ENCODE assay signal across 8 cellular contexts in the genomic region with DNA sequence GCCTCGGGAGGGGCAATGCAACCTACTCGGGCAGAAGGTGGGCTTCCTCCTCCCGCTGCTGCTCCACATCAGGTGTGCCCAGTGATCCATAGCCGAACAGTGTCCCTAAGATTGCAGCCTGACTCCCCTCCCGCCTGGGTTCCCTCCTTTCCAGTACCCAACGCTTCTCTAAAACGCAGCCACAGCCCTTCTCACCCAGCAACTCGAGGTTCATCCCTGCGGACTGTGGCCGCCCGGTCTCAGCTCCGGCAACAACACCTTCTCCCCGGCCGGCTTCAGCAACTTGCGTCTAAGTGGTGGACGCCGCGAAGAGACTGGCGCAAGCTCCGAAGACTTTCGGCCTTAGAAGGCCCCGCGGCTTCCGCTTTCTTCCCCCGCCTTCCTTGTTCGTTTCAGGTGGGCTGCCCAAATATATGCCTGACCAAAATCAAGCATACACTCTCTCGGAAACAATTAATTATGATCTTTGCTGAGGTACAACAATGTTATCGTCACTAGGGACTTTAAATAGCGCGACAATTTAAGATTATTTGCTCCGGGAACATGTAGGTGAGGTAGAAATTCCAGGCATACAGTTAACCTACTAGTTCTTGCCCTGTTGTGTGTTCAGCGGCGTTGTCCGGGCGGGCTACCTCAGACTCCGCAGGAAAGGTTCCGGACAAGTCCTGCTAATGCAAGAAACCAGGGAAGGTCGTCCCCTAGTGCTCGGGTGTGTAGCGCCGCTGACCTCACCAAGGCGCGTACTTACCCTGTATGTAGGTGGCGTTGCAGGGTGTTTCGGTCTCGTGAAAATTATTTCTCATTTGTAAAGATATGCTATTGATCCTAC. TPM values are rescaled to one million over a fixed set of nuclear protein-coding genes. Genes with fewer than 3 reads are reported as not detected.
DNase-seq lines count a peak whose midpoint lies in the region; ATAC-seq and TF ChIP-seq lines count a peak whose summit lies in the region.

A gene with protein sequence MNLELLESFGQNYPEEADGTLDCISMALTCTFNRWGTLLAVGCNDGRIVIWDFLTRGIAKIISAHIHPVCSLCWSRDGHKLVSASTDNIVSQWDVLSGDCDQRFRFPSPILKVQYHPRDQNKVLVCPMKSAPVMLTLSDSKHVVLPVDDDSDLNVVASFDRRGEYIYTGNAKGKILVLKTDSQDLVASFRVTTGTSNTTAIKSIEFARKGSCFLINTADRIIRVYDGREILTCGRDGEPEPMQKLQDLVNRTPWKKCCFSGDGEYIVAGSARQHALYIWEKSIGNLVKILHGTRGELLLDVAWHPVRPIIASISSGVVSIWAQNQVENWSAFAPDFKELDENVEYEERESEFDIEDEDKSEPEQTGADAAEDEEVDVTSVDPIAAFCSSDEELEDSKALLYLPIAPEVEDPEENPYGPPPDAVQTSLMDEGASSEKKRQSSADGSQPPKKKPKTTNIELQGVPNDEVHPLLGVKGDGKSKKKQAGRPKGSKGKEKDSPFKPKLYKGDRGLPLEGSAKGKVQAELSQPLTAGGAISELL (minus strand): TSS at position 319 of the 829 bp plus-strand sequence. CDS start 105 bp downstream, at position 214.

- DNase-seq in DMS153 treated with DMSO at 0.1 percent for 48 hours (lab: John Stamatoyannopoulos, UW; ENCODE audit: unreplicated experiment) (peak; percentile 97), PC-3 (peak; percentile 99), erythroblast (lab: John Stamatoyannopoulos, UW) (peak; percentile 99)
- DNase-seq in activated T-cell treated with anti-CD3 and anti-CD28 coated beads, Interleukin-2, amount 50 U/mL, for 1 hour: peak; percentile 98
- peak; percentile 94 for DNase-seq in stimulated activated CD8-positive, alpha-beta memory T cell treated with anti-CD3 and anti-CD28 coated beads, Interleukin-7, amount 100 ng/mL, for 24 hours (ENCODE audit: low read depth)

- H3K4me1 ChIP-seq in PC-3 (ENCODE audit: insufficient read depth, low read length) (peaks cover 24% of the 10 kb centered on the region), mucosa of stomach (ENCODE audit: control insufficient read depth, insufficient read depth, low read length) (peaks cover 16% of the 10 kb centered on the region)

- ATAC-seq in GM21529 (IDR thresholded peaks at IDR 0.05; ENCODE audit: unreplicated experiment): peak; percentile 95
- ATAC-seq in PC-3: peak; percentile 98

- H3K9me3 ChIP-seq in PC-3 (ENCODE audit: low read length): no peaks in the 10 kb centered on the region
- H3K9me3 ChIP-seq in mucosa of stomach (ENCODE audit: control insufficient read depth, low read length): no peaks in the 10 kb centered on the region

- peak within 1 kb of the TSS; percentile 72 for H3K27ac ChIP-seq in PC-3 (ENCODE audit: low read length)

- peak; percentile 93 for TF ChIP-seq POLR2A in erythroblast (IDR thresholded peaks at IDR 0.05; ENCODE audit: low read length)

- H3K4me3 ChIP-seq in PC-3 (ENCODE audit: low read length) (peak within 1 kb of the TSS; percentile 73), mucosa of stomach (ENCODE audit: low read length) (peak within 1 kb of the TSS; percentile 96)

- peak; percentile 98 for TF ChIP-seq CTCF in PC-3 (conservative IDR thresholded peaks at IDR 0.05; ENCODE audit: low read depth, low read length)

- peaks cover 44% of the 10 kb centered on the region for H3K79me2 ChIP-seq in PC-3 (ENCODE audit: low read length)

- H2AFZ ChIP-seq in PC-3 (ENCODE audit: low read length): peak within 1 kb of the TSS; percentile 97

- POLR2A ChIA-PET in PC-3 (lab: Charles Lee; ENCODE audit: unreplicated experiment): no interaction called here

- intact Hi-C loops in PC-3 (cut with micrococcal nuclease): loop anchor here (1.0 to 2.0 kb wide), 4 partner anchors 53 to 134 kb away; partner anchors contain the start of genes DSTYK and TMCC2

- TF ChIP-seq EP300 in Ishikawa (IDR thresholded peaks at IDR 0.05; ENCODE audit: borderline replicate concordance): no peak; the same call in 1 of the 2 replicates

- peaks cover 21% of the 10 kb centered on the region for H4K20me1 ChIP-seq in PC-3 (ENCODE audit: low read length)

- peaks cover 2% of the 10 kb centered on the region; the same call in 1 of the 2 replicates for H3K36me3 ChIP-seq in PC-3 (ENCODE audit: low read depth, low read length)
- no peaks in the 10 kb centered on the region for H3K36me3 ChIP-seq in mucosa of stomach (ENCODE audit: control insufficient read depth, insufficient read depth, low read length)

- H3F3A ChIP-seq in PC-3 (ENCODE audit: low read length, unreplicated experiment): no peaks in the 10 kb centered on the region

- peak within 1 kb of the TSS; percentile 86 for H3K9ac ChIP-seq in PC-3 (ENCODE audit: low read length)
- peak within 1 kb of the TSS; percentile 95 for H3K9ac ChIP-seq in mucosa of stomach (ENCODE audit: low read length)

- TF ChIP-seq RAD21 in Ishikawa (IDR thresholded peaks at IDR 0.05; ENCODE audit: low read depth): peak; percentile 31; the same call in 1 of the 2 replicates

- H3K4me2 ChIP-seq in PC-3 (ENCODE audit: low read length): peak within 1 kb of the TSS; percentile 97

- CTCF ChIA-PET in PC-3 (lab: Charles Lee): interaction anchor here (0.6 to 2.2 kb wide), 5 partner anchors 20 to 311 kb away, joined by 3 to 9 read pairs (median 3); no protein-coding TSS in a partner anchor

- H3K9me2 ChIP-seq in PC-3 (replicated peaks; ENCODE audit: low read length): no peaks in the 10 kb centered on the region

- BruUV-seq in PC-3 (replicated peaks; lab: Mats Ljungman, UMichigan): no TSS peak

- H3K27me3 ChIP-seq in PC-3 (ENCODE audit: low read length): no peaks in the 10 kb centered on the region
- H3K27me3 ChIP-seq in mucosa of stomach (ENCODE audit: control insufficient read depth, insufficient read depth, low read length): no peaks in the 10 kb centered on the region

TF ChIP-seq in Ishikawa, 13 proteins besides CTCF, POLR2A, EP300 and RAD21:
- TF ChIP-seq YY1 (IDR thresholded peaks at IDR 0.05; ENCODE audit: low read depth): peak; percentile 85
- TF ChIP-seq CREB1 (IDR thresholded peaks at IDR 0.05; ENCODE audit: low read depth): no peak; the same call in 1 of the 2 replicates
- TF ChIP-seq FOXM1 (IDR thresholded peaks at IDR 0.05; ENCODE audit: borderline replicate concordance, low read depth): peak; percentile 68; the same call in 1 of the 2 replicates
- peak; percentile 81 for TF ChIP-seq MAX (IDR thresholded peaks at IDR 0.05)
- peak; percentile 64 for TF ChIP-seq TEAD4 (IDR thresholded peaks at IDR 0.05)
- TF ChIP-seq USF1 (IDR thresholded peaks at IDR 0.05): peak; percentile 74
- TF ChIP-seq TCF12 (IDR thresholded peaks at IDR 0.05; ENCODE audit: low read depth): peak; percentile 79
- TF ChIP-seq ZBTB7A (IDR thresholded peaks at IDR 0.05; ENCODE audit: low read depth): no peak
- peak; percentile 32; the same call in 1 of the 2 replicates for TF ChIP-seq CEBPB (IDR thresholded peaks at IDR 0.05)
- peak; percentile 45 for TF ChIP-seq NFIC (IDR thresholded peaks at IDR 0.05)
- no peak; the same call in 1 of the 2 replicates for TF ChIP-seq EGR1 (IDR thresholded peaks at IDR 0.05)
- TF ChIP-seq REST (IDR thresholded peaks at IDR 0.05; ENCODE audit: low read depth): no peak
- TF ChIP-seq TAF1 (IDR thresholded peaks at IDR 0.05; ENCODE audit: low read depth): peak; percentile 63

RNA-seq across cellular contexts. Expression of the gene that starts here (rescaled TPM):
- 39.5 and 41.7 TPM in 2 replicates for total RNA-seq in PC-3 (2014; rRNA removed)

Comparison
In these comparisons a context has a peak if more than half of its experiments do, and no peak if none do; other contexts are left out.
1. Peak in every context shown above with its lines: DNase-seq, ATAC-seq, H3K4me3 ChIP-seq and H3K27ac ChIP-seq.